Comparison of ENCODE assay signal across 8 cellular contexts in the genomic region with DNA sequence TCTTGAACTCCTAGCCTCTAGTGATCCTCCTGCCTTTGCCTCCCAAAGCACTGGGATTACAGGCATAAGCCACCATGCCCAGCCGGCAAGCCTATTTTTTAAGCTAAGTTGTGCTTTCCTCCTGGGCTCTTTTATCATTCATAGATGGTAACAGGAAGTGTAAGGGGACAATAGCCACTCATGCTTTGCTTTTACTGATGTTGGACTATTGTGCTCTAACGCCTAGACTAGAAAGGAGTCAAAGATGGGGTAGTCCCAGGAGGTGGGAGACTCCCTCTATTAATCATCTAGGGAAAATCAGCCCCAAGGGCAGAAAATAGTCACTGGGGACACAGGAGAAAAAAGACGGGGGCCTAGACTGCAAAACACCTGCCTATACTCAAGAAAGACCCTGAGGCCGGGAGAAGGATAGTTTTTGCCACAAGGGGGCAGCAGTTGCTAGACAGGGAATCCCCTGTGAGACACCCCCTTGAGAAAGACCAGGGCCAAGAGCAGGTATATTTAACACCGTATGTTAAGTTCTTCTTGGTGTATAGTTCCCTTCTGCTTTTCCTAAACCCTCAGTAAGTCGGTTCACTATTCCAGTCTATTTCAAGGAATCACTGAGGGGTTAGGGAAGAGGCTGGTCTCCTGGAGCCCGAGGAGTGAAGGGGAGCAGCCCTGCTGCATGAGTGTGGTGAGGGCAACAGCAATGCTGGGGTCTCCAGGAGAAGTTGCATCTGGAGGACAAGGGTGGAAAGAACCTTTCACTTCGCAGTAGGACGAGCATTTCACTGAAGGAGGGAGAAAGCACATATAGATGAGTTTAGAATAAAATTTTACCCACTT. TPM values are rescaled to one million over a fixed set of nuclear protein-coding genes. Genes with fewer than 3 reads are reported as not detected.
A peak's percentile ranks its signal among the peaks of the same experiment; 100 is the strongest.
DNase-seq lines count a peak whose midpoint lies in the region; ATAC-seq and TF ChIP-seq lines count a peak whose summit lies in the region.

No MANE protein-coding gene starts in this region.

- peak; percentile 58 for TF ChIP-seq CTCF in RWPE2 (IDR thresholded peaks at IDR 0.05; ENCODE audit: poor library complexity, severe bottlenecking)

- H3K9me3 ChIP-seq in RWPE2 (ENCODE audit: severe bottlenecking): no peaks in the 10 kb centered on the region

- peaks cover 35% of the 10 kb centered on the region for H3K4me1 Mint-ChIP-seq in activated T-helper 1 cell treated with anti-CD3 and anti-CD28 coated beads, Interleukin-12 subunit alpha, Interleukin-12 subunit beta, Interleukin-2, Interleukin-4 antibody, amounts not matched to agents 30 ng/mL and 10 ng/mL and 1 ng/mL, durations not matched to agents 14 hours and 24 hours and 36 hours (ENCODE audit: low read depth)

- no peaks in the 10 kb centered on the region for H3K9me3 Mint-ChIP-seq in activated T-helper 1 cell treated with anti-CD3 and anti-CD28 coated beads, Interleukin-12 subunit alpha, Interleukin-12 subunit beta, Interleukin-2, Interleukin-4 antibody, amounts not matched to agents 30 ng/mL and 10 ng/mL and 1 ng/mL, durations not matched to agents 14 hours and 24 hours and 36 hours

- H3K36me3 ChIP-seq in RWPE2 (ENCODE audit: low read depth): no peaks in the 10 kb centered on the region

- no peaks in the 10 kb centered on the region for H3K36me3 Mint-ChIP-seq in activated T-helper 1 cell treated with anti-CD3 and anti-CD28 coated beads, Interleukin-12 subunit alpha, Interleukin-12 subunit beta, Interleukin-2, Interleukin-4 antibody, amounts not matched to agents 30 ng/mL and 10 ng/mL and 1 ng/mL, durations not matched to agents 14 hours and 24 hours and 36 hours (ENCODE audit: low read depth)

- DNase-seq in EL (peak; percentile 51), RWPE2 (ENCODE audit: low spot score) (no peak), left ventricle myocardium superior (peak; percentile 37)
- DNase-seq in activated T-helper 1 cell treated with anti-CD3 and anti-CD28 coated beads, Interleukin-12 subunit alpha, Interleukin-12 subunit beta, Interleukin-2, Interleukin-4 antibody, amounts not matched to agents 30 ng/mL and 10 ng/mL and 1 ng/mL, durations not matched to agents 14 hours and 24 hours and 36 hours (ENCODE audit: low spot score): peak; percentile 32
- peak; percentile 28 to 68 for DNase-seq in stimulated activated CD4-positive, alpha-beta T cell treated with anti-CD3 and anti-CD28 coated beads, Interleukin-12 subunit alpha, Interleukin-12 subunit beta, amount 100 ng/mL, for 24 hours (ENCODE audit: low read depth in 2 of 2)

- ATAC-seq in HG02642 (IDR thresholded peaks at IDR 0.05; ENCODE audit: poor library complexity, unreplicated experiment) (peak; percentile 65), RWPE2 (ENCODE audit: low read depth) (peak; percentile 57; the same call in 1 of the 3 replicates), left ventricle myocardium superior (peak; percentile 63), GM19395 (IDR thresholded peaks at IDR 0.05; ENCODE audit: unreplicated experiment) (no peak), HG03095 (IDR thresholded peaks at IDR 0.05; ENCODE audit: unreplicated experiment) (no peak)

- H3K27me3 ChIP-seq in RWPE2 (ENCODE audit: insufficient read depth, poor library complexity, severe bottlenecking): no peaks in the 10 kb centered on the region

- intact Hi-C loops in activated T-helper 1 cell treated with anti-CD3 and anti-CD28 coated beads, Interleukin-12 subunit alpha, Interleukin-12 subunit beta, Interleukin-2, Interleukin-4 antibody, amounts not matched to agents 30 ng/mL and 10 ng/mL and 1 ng/mL, durations not matched to agents 14 hours and 24 hours and 36 hours (cut with micrococcal nuclease): no loop called here
- intact Hi-C loops in left ventricle myocardium superior (cut with micrococcal nuclease): no loop called here

- H3K4me3 ChIP-seq in RWPE2 (ENCODE audit: severe bottlenecking): no peak overlapping the region

- H3K27ac Mint-ChIP-seq in activated T-helper 1 cell treated with anti-CD3 and anti-CD28 coated beads, Interleukin-12 subunit alpha, Interleukin-12 subunit beta, Interleukin-2, Interleukin-4 antibody, amounts not matched to agents 30 ng/mL and 10 ng/mL and 1 ng/mL, durations not matched to agents 14 hours and 24 hours and 36 hours: no peak overlapping the region

- H3K27me3 Mint-ChIP-seq in activated T-helper 1 cell treated with anti-CD3 and anti-CD28 coated beads, Interleukin-12 subunit alpha, Interleukin-12 subunit beta, Interleukin-2, Interleukin-4 antibody, amounts not matched to agents 30 ng/mL and 10 ng/mL and 1 ng/mL, durations not matched to agents 14 hours and 24 hours and 36 hours (ENCODE audit: insufficient read depth): peaks cover 31% of the 10 kb centered on the region

- no peak overlapping the region for H3K27ac ChIP-seq in RWPE2 (ENCODE audit: poor library complexity, severe bottlenecking)

- H3K4me3 Mint-ChIP-seq in activated T-helper 1 cell treated with anti-CD3 and anti-CD28 coated beads, Interleukin-12 subunit alpha, Interleukin-12 subunit beta, Interleukin-2, Interleukin-4 antibody, amounts not matched to agents 30 ng/mL and 10 ng/mL and 1 ng/mL, durations not matched to agents 14 hours and 24 hours and 36 hours: no peak overlapping the region

- H3K4me1 ChIP-seq in RWPE2 (ENCODE audit: insufficient read depth, poor library complexity, severe bottlenecking): peaks cover 6% of the 10 kb centered on the region

RNA-seq across cellular contexts. Expression of gene CXCR1, which starts 2.1 kb away (rescaled TPM):
- not detected in 2 replicates for total RNA-seq in activated T-helper 1 cell treated with anti-CD3 and anti-CD28 coated beads, Interleukin-12 subunit alpha, Interleukin-12 subunit beta, Interleukin-2, Interleukin-4 antibody, amounts not matched to agents 30 ng/mL and 10 ng/mL and 1 ng/mL, durations not matched to agents 14 hours and 24 hours and 36 hours
- total RNA-seq in left ventricle myocardium superior: 0.69 TPM

RNA-seq across cellular contexts. Expression of gene CXCR2, which starts 43.0 kb away (rescaled TPM):
- total RNA-seq in activated T-helper 1 cell treated with anti-CD3 and anti-CD28 coated beads, Interleukin-12 subunit alpha, Interleukin-12 subunit beta, Interleukin-2, Interleukin-4 antibody, amounts not matched to agents 30 ng/mL and 10 ng/mL and 1 ng/mL, durations not matched to agents 14 hours and 24 hours and 36 hours: not detected in 2 replicates
- total RNA-seq in left ventricle myocardium superior: 1.1 TPM

RNA-seq across cellular contexts. Expression of gene ARPC2, which starts 48.1 kb away (rescaled TPM):
- total RNA-seq in activated T-helper 1 cell treated with anti-CD3 and anti-CD28 coated beads, Interleukin-12 subunit alpha, Interleukin-12 subunit beta, Interleukin-2, Interleukin-4 antibody, amounts not matched to agents 30 ng/mL and 10 ng/mL and 1 ng/mL, durations not matched to agents 14 hours and 24 hours and 36 hours: 507 and 509 TPM in 2 replicates
- total RNA-seq in left ventricle myocardium superior: 139 TPM

Comparison
In these comparisons a context has a peak if more than half of its experiments do, and no peak if none do; other contexts are left out.
1. ATAC-seq: peak in HG02642 (single experiment), RWPE2 (single experiment) and left ventricle myocardium superior (single experiment); none in GM19395 (single experiment) and HG03095 (single experiment).